In the genomic region with DNA sequence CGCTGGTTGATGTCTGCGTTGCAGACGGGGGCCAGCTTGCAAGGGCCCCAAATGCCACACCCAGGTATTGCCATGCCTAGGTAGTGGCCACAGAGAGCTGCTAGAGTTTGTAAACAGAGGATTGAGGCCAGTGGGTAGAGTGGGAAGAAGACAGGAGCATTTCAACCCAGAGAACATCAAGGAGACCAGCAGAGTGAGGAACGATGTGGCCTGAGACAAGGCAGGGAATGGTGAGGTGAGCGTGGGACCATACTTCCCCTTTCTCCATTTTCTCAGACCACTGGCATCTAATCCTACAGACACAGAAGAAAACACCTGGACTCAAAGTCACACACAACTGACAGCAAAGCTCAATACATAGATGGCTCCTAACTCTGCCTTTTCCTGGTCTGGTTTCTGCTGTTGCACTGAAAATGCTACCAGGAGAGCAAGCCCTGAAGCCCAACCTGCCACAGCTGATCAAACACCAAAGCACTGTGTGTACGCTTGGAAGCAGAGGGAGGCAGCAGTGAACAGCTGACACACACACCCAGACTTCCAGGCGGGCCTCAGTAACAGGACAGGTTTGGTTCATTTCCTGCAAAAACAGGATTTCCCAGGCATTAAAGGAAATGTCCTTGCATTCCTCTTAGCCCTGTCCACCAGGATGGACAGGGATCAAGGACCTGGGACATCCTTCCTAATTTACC, we compare ENCODE assay signal across 1 cellular context.
TF ChIP-seq lines count a peak whose summit lies in the region.

No MANE protein-coding gene starts in this region.

TF ChIP-seq in IMR-90, 13 proteins besides CTCF, POLR2A, EP300 and RAD21:
- TF ChIP-seq, protein P1, sequence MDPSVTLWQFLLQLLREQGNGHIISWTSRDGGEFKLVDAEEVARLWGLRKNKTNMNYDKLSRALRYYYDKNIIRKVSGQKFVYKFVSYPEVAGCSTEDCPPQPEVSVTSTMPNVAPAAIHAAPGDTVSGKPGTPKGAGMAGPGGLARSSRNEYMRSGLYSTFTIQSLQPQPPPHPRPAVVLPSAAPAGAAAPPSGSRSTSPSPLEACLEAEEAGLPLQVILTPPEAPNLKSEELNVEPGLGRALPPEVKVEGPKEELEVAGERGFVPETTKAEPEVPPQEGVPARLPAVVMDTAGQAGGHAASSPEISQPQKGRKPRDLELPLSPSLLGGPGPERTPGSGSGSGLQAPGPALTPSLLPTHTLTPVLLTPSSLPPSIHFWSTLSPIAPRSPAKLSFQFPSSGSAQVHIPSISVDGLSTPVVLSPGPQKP (IDR thresholded peaks at IDR 0.05; ENCODE audit: borderline replicate concordance, low read depth, low read length): no peak
- TF ChIP-seq MAZ (IDR thresholded peaks at IDR 0.05; ENCODE audit: borderline replicate concordance, low read depth, low read length): no peak
- no peak for TF ChIP-seq FOS (IDR thresholded peaks at IDR 0.05; ENCODE audit: low read depth, low read length)
- TF ChIP-seq RCOR1 (IDR thresholded peaks at IDR 0.05; ENCODE audit: insufficient replicate concordance, low read length): no peak
- no peak for TF ChIP-seq MXI1 (IDR thresholded peaks at IDR 0.05; ENCODE audit: borderline replicate concordance, low read depth, low read length)
- no peak for TF ChIP-seq SMC3 (IDR thresholded peaks at IDR 0.05; ENCODE audit: low read depth, low read length)
- TF ChIP-seq CEBPB (IDR thresholded peaks at IDR 0.05; ENCODE audit: low read depth, low read length): no peak
- no peak for TF ChIP-seq CHD1 (IDR thresholded peaks at IDR 0.05; ENCODE audit: low read depth, low read length)
- TF ChIP-seq MAFK (IDR thresholded peaks at IDR 0.05; ENCODE audit: low read depth, low read length): no peak
